Comparison of ENCODE assay signal across 19 cellular contexts in the genomic region with DNA sequence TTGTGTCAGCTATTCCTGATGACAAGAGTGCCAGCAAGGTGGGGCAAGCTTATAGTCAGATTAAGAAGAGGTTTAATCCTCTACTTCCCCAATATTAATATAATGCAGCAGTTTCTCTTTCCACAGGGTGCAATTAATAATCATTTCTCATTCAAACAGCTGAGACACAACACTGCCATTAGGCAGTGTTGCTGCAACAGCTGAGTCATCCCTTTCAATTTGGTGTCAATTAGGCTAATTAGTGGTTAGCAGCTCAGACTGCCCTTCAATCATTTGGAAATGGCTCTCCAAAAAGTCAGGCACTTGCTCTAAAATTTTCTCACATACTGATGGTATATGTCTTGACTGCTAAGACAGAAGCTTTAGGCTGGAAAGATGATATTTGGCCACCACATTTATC.
"Had no signal": no experiment of that assay in that cellular context is flagged by ENCODE, and none has a peak within 500 bp of the region (broad histone marks: within the 10 kb centered on the region; RNA-seq: fewer than 3 reads in every experiment).

No MANE protein-coding gene starts in this region.

- DNase-seq: activated CD4-positive, alpha-beta T cell treated with anti-CD3 and anti-CD28 coated beads, Interleukin-2, amount 50 U/mL, for 4 hours; activated CD4-positive, CD25-positive, alpha-beta regulatory T cell treated with anti-CD3 and anti-CD28 coated beads, Interleukin-2, amount 50 U/mL, for 72 hours; activated naive CD4-positive, alpha-beta T cell; activated T-cell treated with anti-CD3 and anti-CD28 coated beads for 4 hours; cerebellar nuclear complex; effector memory CD4-positive, alpha-beta T cell; heart right ventricle; left cardiac atrium; mucosa of descending colon; naive thymus-derived CD4-positive, alpha-beta T cell; stimulated activated CD4-positive, alpha-beta T cell treated with anti-CD3 and anti-CD28 coated beads, Interleukin-12 subunit alpha, Interleukin-12 subunit beta, amount 100 ng/mL, for 4 hours had no signal

- H3K9ac ChIP-seq: parathyroid adenoma had no signal

- ATAC-seq: heart right ventricle; left cardiac atrium; mucosa of descending colon; naive thymus-derived CD4-positive, alpha-beta T cell; stimulated activated effector memory CD8-positive, alpha-beta T cell treated with anti-CD3 and anti-CD28 coated beads, Interleukin-12 subunit alpha, Interleukin-12 subunit beta, amount 100 ng/mL, for 72 hours had no signal

- H3K4me1 ChIP-seq: ascending aorta, breast epithelium, heart right ventricle, parathyroid adenoma had no signal

- H3K4me3 ChIP-seq: ascending aorta, breast epithelium, heart right ventricle, lung, mucosa of descending colon had no signal

- H3K9me3 ChIP-seq: ascending aorta, breast epithelium, heart right ventricle, mucosa of descending colon, neutrophil had no signal

- H3K27ac ChIP-seq: ascending aorta, breast epithelium, epithelial cell of prostate, heart right ventricle, neutrophil, parathyroid adenoma had no signal

- H3K27me3 ChIP-seq: ascending aorta, heart right ventricle, neutrophil had no signal

- H3K79me2 ChIP-seq: parathyroid adenoma had no signal

- FAIRE-seq: frontal cortex had no signal

- H3K36me3 ChIP-seq: ascending aorta, breast epithelium, heart right ventricle, neutrophil had no signal

- H2AFZ ChIP-seq: parathyroid adenoma had no signal
